Comparison of ENCODE assay signal across 9 cellular contexts in the genomic region with DNA sequence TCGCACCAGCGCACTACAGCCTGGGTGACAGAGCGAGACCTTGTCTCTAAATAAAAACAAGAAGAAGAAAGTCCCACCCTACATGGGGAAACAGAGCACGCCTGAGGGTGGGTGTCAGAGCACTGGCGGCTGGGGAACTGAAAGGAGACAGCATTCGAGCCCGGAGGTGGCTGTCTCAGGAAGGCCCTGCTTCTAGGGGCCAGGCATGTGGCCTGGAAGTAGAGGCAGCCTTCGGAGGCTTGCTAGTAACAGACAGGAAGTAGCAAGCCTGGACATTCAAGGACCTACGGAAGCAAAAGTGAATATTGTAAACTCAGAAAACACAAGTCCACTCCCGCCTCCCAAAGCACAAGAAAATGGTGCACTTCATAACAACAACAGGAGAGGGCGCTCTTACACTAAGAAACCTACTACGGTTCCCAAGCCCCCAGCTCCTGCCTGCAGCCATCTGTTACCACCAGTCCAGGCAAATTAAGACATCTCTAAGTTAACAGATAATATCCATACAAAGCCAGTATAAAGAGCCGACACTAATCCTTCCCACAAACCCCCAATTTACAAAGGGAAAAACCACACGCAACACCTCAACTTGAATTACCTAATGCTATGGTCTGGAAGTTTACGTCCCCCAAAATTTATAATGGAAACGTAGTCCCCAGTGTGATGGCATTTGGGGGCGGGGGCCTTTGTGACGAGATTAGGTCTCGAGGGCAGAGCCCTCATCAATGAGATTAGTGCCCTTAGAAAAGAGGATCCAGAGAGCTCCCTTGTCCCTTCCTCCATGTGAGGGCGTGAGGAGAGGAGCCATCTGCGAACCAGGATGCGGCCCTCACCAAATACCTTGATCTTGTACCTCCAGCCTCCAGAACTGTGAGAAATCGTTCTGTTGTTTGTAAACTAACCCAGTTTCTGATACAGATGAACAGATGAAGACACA. TPM values are rescaled to one million over a fixed set of nuclear protein-coding genes. Genes with fewer than 3 reads are reported as not detected.
DNase-seq lines count a peak whose midpoint lies in the region; ATAC-seq and TF ChIP-seq lines count a peak whose summit lies in the region.
"Had no signal": no experiment of that assay in that cellular context is flagged by ENCODE, and none has a peak within 500 bp of the region (broad histone marks: within the 10 kb centered on the region; RNA-seq: fewer than 3 reads in every experiment).

No MANE protein-coding gene starts in this region.

- H3K4me1 Mint-ChIP-seq in type B pancreatic cell (ENCODE audit: unreplicated experiment): no peaks in the 10 kb centered on the region

- ATAC-seq in heart right ventricle: no peak
- no peak for ATAC-seq in right cardiac atrium
- no peak for ATAC-seq in GM19455 (IDR thresholded peaks at IDR 0.05; ENCODE audit: unreplicated experiment)

- peaks cover 0 to 44% (median 20%) of the 10 kb centered on the region in 7 donors for H3K27me3 ChIP-seq in heart right ventricle
- H3K27me3 ChIP-seq in right cardiac atrium (ENCODE audit: control insufficient read depth, insufficient read depth): no peaks in the 10 kb centered on the region
- no peaks in the 10 kb centered on the region for H3K27me3 ChIP-seq in thyroid gland

- no peaks in the 10 kb centered on the region for H3K9me3 Mint-ChIP-seq in type B pancreatic cell

- H3K9me3 ChIP-seq in heart right ventricle (no peaks in the 10 kb centered on the region), right cardiac atrium (ENCODE audit: control insufficient read depth, low read length) (no peaks in the 10 kb centered on the region), thyroid gland (no peaks in the 10 kb centered on the region)

- TF ChIP-seq POLR2A in thyroid gland (IDR thresholded peaks at IDR 0.05): no peak

- intact Hi-C loops in heart right ventricle (cut with DNase I): no loop called here
- intact Hi-C loops in right cardiac atrium (cut with DNase I): no loop called here
- intact Hi-C loops in thyroid gland (cut with DNase I): no loop called here

- H3K27me3 Mint-ChIP-seq in type B pancreatic cell: no peaks in the 10 kb centered on the region

- TF ChIP-seq CTCF in heart right ventricle (IDR thresholded peaks at IDR 0.05) (peak in 5 of 9 donors; percentile 14 to 30 (median 20)), type B pancreatic cell (conservative IDR thresholded peaks at IDR 0.05) (peak; percentile 69), thyroid gland (IDR thresholded peaks at IDR 0.05) (no peak)

- H3K36me3 ChIP-seq in heart right ventricle (no peaks in the 10 kb centered on the region), thyroid gland (no peaks in the 10 kb centered on the region)

- no peak overlapping the region for H3K4me3 ChIP-seq in heart right ventricle
- H3K4me3 ChIP-seq in right cardiac atrium (ENCODE audit: low read length): no peak overlapping the region
- no peak overlapping the region for H3K4me3 ChIP-seq in thyroid gland (replicated peaks in 1 of 3)

- no peak overlapping the region for H3K27ac Mint-ChIP-seq in type B pancreatic cell

- H3K27ac ChIP-seq in heart right ventricle (no peak overlapping the region), right cardiac atrium (ENCODE audit: low read length) (no peak overlapping the region), thyroid gland (no peak overlapping the region)

- no peaks in the 10 kb centered on the region for H3K4me1 ChIP-seq in heart right ventricle
- H3K4me1 ChIP-seq in right cardiac atrium (ENCODE audit: control insufficient read depth, insufficient read depth, low read length): no peaks in the 10 kb centered on the region
- H3K4me1 ChIP-seq in thyroid gland: no peaks in the 10 kb centered on the region

- 74 to 76% methylated on average over 23 of the region's 23 CpGs for WGBS in heart right ventricle, 2 donors
- WGBS in right cardiac atrium: 73% methylated on average over 23 of the region's 23 CpGs
- 81 to 82% methylated on average over 23 of the region's 23 CpGs for WGBS in thyroid gland, 2 donors

- DNase-seq in heart right ventricle (no peak), right cardiac atrium (no peak), NCI-H524 (lab: John Stamatoyannopoulos, UW) (peak; percentile 59 to 81), dermis blood vessel endothelial cell (peak; percentile 58), type B pancreatic cell (ENCODE audit: extremely low spot score, unreplicated experiment) (no peak), thyroid gland (no peak), NCI-H2029 treated with DMSO at 0.1 percent for 48 hours (lab: John Stamatoyannopoulos, UW) (no peak)
- DNase-seq: NCI-H446 treated with DMSO at 0.1 percent for 48 hours had no signal

- H3K36me3 Mint-ChIP-seq in type B pancreatic cell: no peaks in the 10 kb centered on the region

- H3K4me3 Mint-ChIP-seq in type B pancreatic cell: no peak overlapping the region

RNA-seq across cellular contexts. Expression of gene RASGEF1C, which starts 7.7 kb away (rescaled TPM):
- total RNA-seq in heart right ventricle (under 1 TPM in 4 of 10 donors, not detected in 6; 0.17 to 0.44 (median 0.24) TPM), right cardiac atrium (under 1 TPM; 0.39 to 0.82 (median 0.57) TPM), dermis blood vessel endothelial cell (not detected in 2 replicates), type B pancreatic cell (ENCODE audit: low replicate concordance) (0.36 and 0.77 TPM in 2 replicates), thyroid gland (1 to 10 TPM in 3 of 4 donors, under 1 TPM in 1; 0.58 to 4.0 (median 2.1) TPM)
- polyA plus RNA-seq in heart right ventricle (under 1 TPM; 0.25 to 0.59 TPM), right cardiac atrium (0.50 TPM)

Comparison
In these comparisons a context has a peak if more than half of its experiments do, and no peak if none do; other contexts are left out.
1. DNase-seq: peak in NCI-H524 (2 of 2) and dermis blood vessel endothelial cell (single experiment); none in heart right ventricle (0 of 2), right cardiac atrium (0 of 3), type B pancreatic cell (single experiment), thyroid gland (0 of 2) and NCI-H2029 treated with DMSO at 0.1 percent for 48 hours (single experiment).
2. CTCF ChIP-seq: peak in heart right ventricle (5 of 9) and type B pancreatic cell (single experiment); none in thyroid gland (0 of 6).